20 cellular contexts compared by ENCODE assay signal in genomic region chr2:43874776-43875451, GRCh38. TPM values are rescaled to one million over a fixed set of nuclear protein-coding genes. Genes with fewer than 3 reads are reported as not detected.
DNase-seq lines count a peak whose midpoint lies in the region; ATAC-seq and TF ChIP-seq lines count a peak whose summit lies in the region.
"Had no signal": no experiment of that assay in that cellular context is flagged by ENCODE, and none has a peak within 500 bp of the region (broad histone marks: within the 10 kb centered on the region; RNA-seq: fewer than 3 reads in every experiment).

No MANE protein-coding gene starts in this region.

- H3K4me1 Mint-ChIP-seq in GM23338 (0 out of 3 replicates have a peak, but pooled peaks cover 4% of the 10 kb centered on the region), WTC11 (peaks cover 2% of the 10 kb centered on the region)
- H3K4me1 Mint-ChIP-seq in CD8-positive, alpha-beta T cell (ENCODE audit: low read depth) = peaks cover 7% of the 10 kb centered on the region

- H3K27me3 Mint-ChIP-seq in GM23338 (ENCODE audit: insufficient read depth, low read depth, poor library complexity) (peaks cover 4% of the 10 kb centered on the region), WTC11 (ENCODE audit: low read depth) (peaks cover 18% of the 10 kb centered on the region)
- H3K27me3 Mint-ChIP-seq in CD8-positive, alpha-beta T cell (ENCODE audit: low read depth) = peaks cover 22% of the 10 kb centered on the region

- intact Hi-C loops in CD8-positive, alpha-beta T cell (cut with DNase I, micrococcal nuclease) = loop anchor here in 1 of 2 experiments (10.0 kb wide), 1 partner anchor 1080 kb away; no protein-coding TSS in a partner anchor
- intact Hi-C loops in prostate gland (cut with DNase I) = no loop called here

- H4K20me1 ChIP-seq in GM23338 (replicated peaks; ENCODE audit: insufficient read depth) = no peaks in the 10 kb centered on the region

- H3K27ac ChIP-seq in GM23338 (ENCODE audit: low read depth) = no peak overlapping the region
- H3K27ac ChIP-seq in lung (ENCODE audit: low read depth in 1 of 2, low read length in 1 of 2) = no peak overlapping the region
- no peak overlapping the region for H3K27ac ChIP-seq in CD8-positive, alpha-beta T cell (ENCODE audit: low read depth, low read length)
- H3K27ac ChIP-seq in prostate gland = no peak overlapping the region
- H3K27ac ChIP-seq: A549, C4-2B, HL-60 had no signal

- ATAC-seq in GM23338 = peak; percentile 30
- ATAC-seq in WTC11 = peak; percentile 17; the same call in 1 of the 2 replicates
- ATAC-seq in lung (ENCODE audit: insufficient read depth, low FRiP score) = no peak
- no peak for ATAC-seq in CD8-positive, alpha-beta T cell

- H3K27ac Mint-ChIP-seq in GM23338 (no peak overlapping the region), WTC11 (no peak overlapping the region)
- no peak overlapping the region for H3K27ac Mint-ChIP-seq in CD8-positive, alpha-beta T cell
- H3K27ac Mint-ChIP-seq: CD4-positive, alpha-beta memory T cell had no signal

- H3F3A ChIP-seq in GM23338 (replicated peaks; ENCODE audit: low read depth) = no peaks in the 10 kb centered on the region

- TF ChIP-seq CTCF in GM12872 (IDR thresholded peaks at IDR 0.05; ENCODE audit: insufficient read depth, low read depth, low read length) (0 out of 3 replicates have a peak, but pooled peaks have one; percentile 7), GM23338 (conservative IDR thresholded peaks at IDR 0.05; ENCODE audit: low read depth in 2 of 2) (no peak), WTC11 (IDR thresholded peaks at IDR 0.05) (no peak), lung (IDR thresholded peaks at IDR 0.05; ENCODE audit: control extremely low read depth, extremely low read depth) (no peak), prostate gland (IDR thresholded peaks at IDR 0.05) (no peak)
- no peak for TF ChIP-seq CTCF in CD8-positive, alpha-beta T cell (IDR thresholded peaks at IDR 0.05)

- 84 to 90% methylated on average over 11 of the region's 11 CpGs for WGBS in lung, 2 donors
- WGBS in prostate gland = 91% methylated on average over 11 of the region's 11 CpGs

- H3K79me2 ChIP-seq in GM23338 (replicated peaks; ENCODE audit: insufficient read depth) = no peaks in the 10 kb centered on the region

- H3K36me3 ChIP-seq in GM23338 (ENCODE audit: insufficient read depth) = no peaks in the 10 kb centered on the region
- H3K36me3 ChIP-seq in lung (ENCODE audit: control insufficient read depth in 2 of 2, insufficient read depth in 2 of 2, low read length in 2 of 2) = no peaks in the 10 kb centered on the region
- H3K36me3 ChIP-seq in CD8-positive, alpha-beta T cell (ENCODE audit: insufficient read depth, low read length) = no peaks in the 10 kb centered on the region
- no peaks in the 10 kb centered on the region for H3K36me3 ChIP-seq in prostate gland
- H3K36me3 ChIP-seq: BE2C had no signal

- H3K4me2 ChIP-seq in GM23338 = no peak overlapping the region
- H3K4me2 ChIP-seq: A549 had no signal

- H2AFZ ChIP-seq in GM23338 = no peak overlapping the region

- peaks cover 7% of the 10 kb centered on the region; the same call in 1 of the 2 replicates for H3K27me3 ChIP-seq in GM23338 (ENCODE audit: insufficient read depth)
- H3K27me3 ChIP-seq in lung (ENCODE audit: control insufficient read depth, insufficient read depth) = no peaks in the 10 kb centered on the region
- no peaks in the 10 kb centered on the region for H3K27me3 ChIP-seq in CD8-positive, alpha-beta T cell (ENCODE audit: insufficient read depth, low read length)
- H3K27me3 ChIP-seq in prostate gland (replicated peaks; ENCODE audit: insufficient read depth) = no peaks in the 10 kb centered on the region

- H3K4me1 ChIP-seq in GM23338 (ENCODE audit: insufficient read depth) = peaks cover 11% of the 10 kb centered on the region
- no peaks in the 10 kb centered on the region for H3K4me1 ChIP-seq in lung (ENCODE audit: control insufficient read depth in 2 of 2, insufficient read depth in 2 of 2, low read length in 2 of 2)
- H3K4me1 ChIP-seq in CD8-positive, alpha-beta T cell (ENCODE audit: insufficient read depth, low read length) = no peaks in the 10 kb centered on the region
- no peaks in the 10 kb centered on the region for H3K4me1 ChIP-seq in prostate gland (replicated peaks)
- H3K4me1 ChIP-seq: A549, BE2C had no signal

- POLR2A ChIA-PET in WTC11 (lab: Charles Lee) = no interaction called here
- POLR2A ChIA-PET in CD8-positive, alpha-beta T cell (lab: Charles Lee) = no interaction called here

- H3K9me3 ChIP-seq in lung (ENCODE audit: control insufficient read depth in 2 of 2, insufficient read depth in 1 of 2, low read length in 1 of 2) = no peaks in the 10 kb centered on the region
- no peaks in the 10 kb centered on the region for H3K9me3 ChIP-seq in CD8-positive, alpha-beta T cell (ENCODE audit: low read length)
- H3K9me3 ChIP-seq in prostate gland = no peaks in the 10 kb centered on the region
- H3K9me3 ChIP-seq: A549, BE2C had no signal

- H3K36me3 Mint-ChIP-seq in GM23338 (ENCODE audit: low read depth) (no peaks in the 10 kb centered on the region), WTC11 (no peaks in the 10 kb centered on the region)
- no peaks in the 10 kb centered on the region for H3K36me3 Mint-ChIP-seq in CD8-positive, alpha-beta T cell
- H3K36me3 Mint-ChIP-seq: CD4-positive, alpha-beta memory T cell had no signal

- H3K9me3 Mint-ChIP-seq in GM23338 (no peaks in the 10 kb centered on the region), WTC11 (no peaks in the 10 kb centered on the region)
- H3K9me3 Mint-ChIP-seq in CD8-positive, alpha-beta T cell = no peaks in the 10 kb centered on the region
- H3K9me3 Mint-ChIP-seq: CD4-positive, alpha-beta memory T cell had no signal

- no peak for TF ChIP-seq POLR2A in prostate gland (IDR thresholded peaks at IDR 0.05)

- CTCF ChIA-PET in WTC11 (lab: Charles Lee) = interaction anchor here (0.8 to 1.0 kb wide), 2 partner anchors 27 to 270 kb away, joined by 3 read pairs; no protein-coding TSS in a partner anchor
- CTCF ChIA-PET in CD8-positive, alpha-beta T cell (lab: Charles Lee) = interaction anchor here (1.2 kb wide), 1 partner anchor 17 kb away, joined by 3 read pairs; no protein-coding TSS in a partner anchor

- H3K4me3 ChIP-seq in GM23338 (no peak overlapping the region), lung (no peak overlapping the region), prostate gland (no peak overlapping the region)
- H3K4me3 ChIP-seq in CD8-positive, alpha-beta T cell (ENCODE audit: low read depth, low read length) = no peak overlapping the region
- H3K4me3 ChIP-seq: A549 had no signal

- H3K9me2 ChIP-seq in GM23338 (ENCODE audit: insufficient read depth) = no peaks in the 10 kb centered on the region

- peak; percentile 35 for DNase-seq in GM23338 (ENCODE audit: low spot score)
- no peak for DNase-seq in WTC11 (ENCODE audit: low spot score)
- DNase-seq in lung (ENCODE audit: low spot score) = peak; percentile 21
- no peak for DNase-seq in NCI-H2029 (lab: John Stamatoyannopoulos, UW)
- no peak for DNase-seq in CD8-positive, alpha-beta T cell
- DNase-seq in prostate gland (ENCODE audit: low spot score) = no peak
- DNase-seq: BE2C; CD4-positive, alpha-beta memory T cell; COR-L47; DMS153; DMS79 treated with DMSO at 0.1 percent for 48 hours; EL; GOT3; HCEC 1CT; KBM-7 had no signal

- H3K4me3 Mint-ChIP-seq in GM23338 (no peak overlapping the region), WTC11 (no peak overlapping the region)
- H3K4me3 Mint-ChIP-seq in CD8-positive, alpha-beta T cell = no peak overlapping the region
- H3K4me3 Mint-ChIP-seq: CD4-positive, alpha-beta memory T cell had no signal

TF ChIP-seq in GM23338, 12 proteins besides CTCF, POLR2A, EP300 and RAD21:
- no peak for TF ChIP-seq STAT1 (IDR thresholded peaks at IDR 0.05; ENCODE audit: unreplicated experiment)
- no peak for TF ChIP-seq ZNF114 (CRISPR knock-in tag; IDR thresholded peaks at IDR 0.05)

TF ChIP-seq in WTC11, 78 proteins besides CTCF, POLR2A, EP300 and RAD21 (continues in another document):
- TF ChIP-seq ZNF512 (CRISPR knock-in tag; IDR thresholded peaks at IDR 0.05; ENCODE audit: borderline replicate concordance) (no peak), ZNF317 (CRISPR knock-in tag; IDR thresholded peaks at IDR 0.05; ENCODE audit: borderline replicate concordance, low read depth) (no peak), SOX15 (CRISPR knock-in tag; IDR thresholded peaks at IDR 0.05) (no peak), CREM (CRISPR knock-in tag; IDR thresholded peaks at IDR 0.05) (no peak)

RNA-seq across cellular contexts. Expression of gene ABCG8, which starts 36.1 kb away (rescaled TPM):
- 0.31 and 0.35 TPM in 2 replicates for total RNA-seq in GM23338 (2014; rRNA removed; shearing (Covaris generic))
- polyA plus RNA-seq in GM23338 (2016; fragmentation: Nextera tagmentation; extraction: Ambion mirVana) = 0.03 and 0.19 TPM in 2 replicates
- total RNA-seq in WTC11 (2021) = 0.23 to 0.25 TPM in 2 of 3 replicates, not detected in the other
- under 1 TPM in 1 of 2 donors, not detected in 1; 0.80 TPM for total RNA-seq in lung
- polyA plus RNA-seq in lung = not detected
- total RNA-seq in CD8-positive, alpha-beta T cell = not detected
- under 1 TPM in 1 of 2 donors, not detected in 1; 0.57 TPM for total RNA-seq in prostate gland
- total RNA-seq: CD4-positive, alpha-beta memory T cell had no signal
- polyA plus RNA-seq: A549, AG04450 had no signal

RNA-seq across cellular contexts. Expression of gene ABCG5, which starts 36.3 kb away (rescaled TPM):
- total RNA-seq in GM23338 (2014; rRNA removed; shearing (Covaris generic)) = not detected in 2 replicates
- polyA plus RNA-seq in GM23338 (2016; fragmentation: Nextera tagmentation; extraction: Ambion mirVana) (0.08 and 0.14 TPM in 2 replicates), lung (not detected)
- total RNA-seq in WTC11 (2021) (not detected in 3 replicates), lung (under 1 TPM in 1 of 2 donors, not detected in 1; 0.09 TPM), prostate gland (not detected)
- not detected for total RNA-seq in CD8-positive, alpha-beta T cell
- total RNA-seq: CD4-positive, alpha-beta memory T cell had no signal
- polyA plus RNA-seq: A549; AG04450; CD4-positive, alpha-beta memory T cell had no signal

Comparison
In these comparisons a context has a peak if more than half of its experiments do, and no peak if none do; other contexts are left out.
1. ATAC-seq: peak in GM23338 (single experiment) and WTC11 (single experiment); none in lung (single experiment) and CD8-positive, alpha-beta T cell (single experiment).
2. DNase-seq: peak in GM23338 (single experiment) and lung (single experiment); none in WTC11 (single experiment), NCI-H2029 (single experiment), CD8-positive, alpha-beta T cell (0 of 7) and prostate gland (single experiment).